In genomic region chr14:89992273-89992672, GRCh38 we compare ENCODE assay signal across 27 cellular contexts.
"Had no signal": no experiment of that assay in that cellular context is flagged by ENCODE, and none has a peak within 500 bp of the region (broad histone marks: within the 10 kb centered on the region; RNA-seq: fewer than 3 reads in every experiment).

No MANE protein-coding gene starts in this region.

- ATAC-seq: left colon; naive thymus-derived CD8-positive, alpha-beta T cell; sciatic nerve; stimulated activated effector memory CD8-positive, alpha-beta T cell treated with anti-CD3 and anti-CD28 coated beads, Interleukin-12 subunit alpha, Interleukin-12 subunit beta, amount 100 ng/mL, for 72 hours; upper lobe of right lung had no signal

- H3K4me1 Mint-ChIP-seq: immature natural killer cell, mesothelial cell of epicardium, nephron progenitor cell had no signal

- FAIRE-seq: islet of Langerhans, kidney, small intestine, urothelium cell line had no signal

- DNase-seq: hypothalamus; immature natural killer cell; kidney; left colon; left ventricle myocardium inferior; mesendoderm; naive thymus-derived CD8-positive, alpha-beta T cell; nephron progenitor cell; ovary; small intestine; spleen; stimulated activated CD4-positive, alpha-beta T cell treated with anti-CD3 and anti-CD28 coated beads, Interleukin-4, amount 100 ng/mL, for 24 hours; stimulated activated naive CD4-positive, alpha-beta T cell; tibial artery; trophoblast cell; upper lobe of right lung had no signal

- H3K4me1 ChIP-seq: left ventricle myocardium inferior, right atrium auricular region, spleen, suprapubic skin, tibial artery, upper lobe of right lung had no signal

- H3K27me3 Mint-ChIP-seq: naive thymus-derived CD8-positive, alpha-beta T cell; progenitor cell of endocrine pancreas; stimulated activated naive CD8-positive, alpha-beta T cell treated with anti-CD3 and anti-CD28 coated beads, Interleukin-15, Interleukin-2, amounts not matched to agents 100 ng/mL and 50 ng/mL, for 24 hours had no signal

- H3K27ac ChIP-seq: left ventricle myocardium inferior, ovary, right atrium auricular region, spleen, suprapubic skin, thoracic aorta, tibial artery, upper lobe of right lung had no signal

- H3K9me3 Mint-ChIP-seq: immature natural killer cell; mesothelial cell of epicardium; naive thymus-derived CD8-positive, alpha-beta T cell; nephron progenitor cell; stimulated activated effector memory CD8-positive, alpha-beta T cell treated with anti-CD3 and anti-CD28 coated beads, Interleukin-12 subunit alpha, Interleukin-12 subunit beta, amount 100 ng/mL, for 72 hours; stimulated activated naive CD8-positive, alpha-beta T cell treated with anti-CD3 and anti-CD28 coated beads, Interleukin-15, Interleukin-2, amounts not matched to agents 100 ng/mL and 50 ng/mL, for 24 hours had no signal

- H3K9me3 ChIP-seq: left ventricle myocardium inferior, ovary, right atrium auricular region, spleen, suprapubic skin, thoracic aorta, tibial artery, upper lobe of right lung had no signal

- H3K27me3 ChIP-seq: ovary, right atrium auricular region, spleen, suprapubic skin, tibial artery, upper lobe of right lung had no signal

- H3K4me3 Mint-ChIP-seq: immature natural killer cell; mesothelial cell of epicardium; naive thymus-derived CD8-positive, alpha-beta T cell; nephron progenitor cell; stimulated activated effector memory CD8-positive, alpha-beta T cell treated with anti-CD3 and anti-CD28 coated beads, Interleukin-12 subunit alpha, Interleukin-12 subunit beta, amount 100 ng/mL, for 72 hours; stimulated activated naive CD8-positive, alpha-beta T cell treated with anti-CD3 and anti-CD28 coated beads, Interleukin-15, Interleukin-2, amounts not matched to agents 100 ng/mL and 50 ng/mL, for 24 hours had no signal

- H3K27ac Mint-ChIP-seq: immature natural killer cell; mesothelial cell of epicardium; nephron progenitor cell; progenitor cell of endocrine pancreas; stimulated activated effector memory CD8-positive, alpha-beta T cell treated with anti-CD3 and anti-CD28 coated beads, Interleukin-12 subunit alpha, Interleukin-12 subunit beta, amount 100 ng/mL, for 72 hours; stimulated activated naive CD8-positive, alpha-beta T cell treated with anti-CD3 and anti-CD28 coated beads, Interleukin-15, Interleukin-2, amounts not matched to agents 100 ng/mL and 50 ng/mL, for 24 hours had no signal

- H3K36me3 ChIP-seq: ovary had no signal

- H3K4me3 ChIP-seq: left ventricle myocardium inferior, lung, ovary, right atrium auricular region, spleen, suprapubic skin, thoracic aorta, tibial artery, upper lobe of right lung had no signal
